ENCODE assay signal across 1 cellular context in the genomic region with DNA sequence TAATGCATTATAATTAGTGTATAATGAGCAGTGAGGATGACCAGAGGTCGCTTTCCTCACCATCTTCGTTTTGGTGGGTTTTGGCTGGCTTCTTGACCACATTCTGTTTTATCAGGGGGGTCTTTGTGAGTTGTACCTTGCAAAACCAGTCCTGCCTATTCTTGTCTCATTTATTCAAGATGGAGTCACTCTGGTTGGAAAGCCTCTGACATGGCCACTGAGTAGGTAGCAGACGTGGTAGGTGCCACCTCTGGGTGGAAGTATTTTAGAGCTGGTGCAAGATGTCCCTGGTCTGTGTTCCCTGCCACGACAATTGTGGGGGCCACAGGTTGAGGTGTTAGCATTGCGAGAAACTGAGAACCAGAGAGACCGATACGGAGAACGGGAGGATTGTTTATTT.
TF ChIP-seq lines count a peak whose summit lies in the region.

No MANE protein-coding gene starts in this region.

TF ChIP-seq in WTC11, 78 proteins besides CTCF, POLR2A, EP300 and RAD21 (continued from another document):
- TF ChIP-seq, protein P1, sequence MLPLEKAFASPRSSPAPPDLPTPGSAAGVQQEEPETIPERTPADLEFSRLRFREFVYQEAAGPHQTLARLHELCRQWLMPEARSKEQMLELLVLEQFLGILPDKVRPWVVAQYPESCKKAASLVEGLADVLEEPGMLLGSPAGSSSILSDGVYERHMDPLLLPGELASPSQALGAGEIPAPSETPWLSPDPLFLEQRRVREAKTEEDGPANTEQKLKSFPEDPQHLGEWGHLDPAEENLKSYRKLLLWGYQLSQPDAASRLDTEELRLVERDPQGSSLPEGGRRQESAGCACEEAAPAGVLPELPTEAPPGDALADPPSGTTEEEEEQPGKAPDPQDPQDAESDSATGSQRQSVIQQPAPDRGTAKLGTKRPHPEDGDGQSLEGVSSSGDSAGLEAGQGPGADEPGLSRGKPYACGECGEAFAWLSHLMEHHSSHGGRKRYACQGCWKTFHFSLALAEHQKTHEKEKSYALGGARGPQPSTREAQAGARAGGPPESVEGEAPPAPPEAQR (CRISPR knock-in tag; IDR thresholded peaks at IDR 0.05): peak; percentile 63; the same call in 1 of the 2 replicates
- TF ChIP-seq NR1H2 (CRISPR knock-in tag; IDR thresholded peaks at IDR 0.05) (no peak), NR2C2 (CRISPR knock-in tag; IDR thresholded peaks at IDR 0.05) (no peak)
- TF ChIP-seq, protein P2, sequence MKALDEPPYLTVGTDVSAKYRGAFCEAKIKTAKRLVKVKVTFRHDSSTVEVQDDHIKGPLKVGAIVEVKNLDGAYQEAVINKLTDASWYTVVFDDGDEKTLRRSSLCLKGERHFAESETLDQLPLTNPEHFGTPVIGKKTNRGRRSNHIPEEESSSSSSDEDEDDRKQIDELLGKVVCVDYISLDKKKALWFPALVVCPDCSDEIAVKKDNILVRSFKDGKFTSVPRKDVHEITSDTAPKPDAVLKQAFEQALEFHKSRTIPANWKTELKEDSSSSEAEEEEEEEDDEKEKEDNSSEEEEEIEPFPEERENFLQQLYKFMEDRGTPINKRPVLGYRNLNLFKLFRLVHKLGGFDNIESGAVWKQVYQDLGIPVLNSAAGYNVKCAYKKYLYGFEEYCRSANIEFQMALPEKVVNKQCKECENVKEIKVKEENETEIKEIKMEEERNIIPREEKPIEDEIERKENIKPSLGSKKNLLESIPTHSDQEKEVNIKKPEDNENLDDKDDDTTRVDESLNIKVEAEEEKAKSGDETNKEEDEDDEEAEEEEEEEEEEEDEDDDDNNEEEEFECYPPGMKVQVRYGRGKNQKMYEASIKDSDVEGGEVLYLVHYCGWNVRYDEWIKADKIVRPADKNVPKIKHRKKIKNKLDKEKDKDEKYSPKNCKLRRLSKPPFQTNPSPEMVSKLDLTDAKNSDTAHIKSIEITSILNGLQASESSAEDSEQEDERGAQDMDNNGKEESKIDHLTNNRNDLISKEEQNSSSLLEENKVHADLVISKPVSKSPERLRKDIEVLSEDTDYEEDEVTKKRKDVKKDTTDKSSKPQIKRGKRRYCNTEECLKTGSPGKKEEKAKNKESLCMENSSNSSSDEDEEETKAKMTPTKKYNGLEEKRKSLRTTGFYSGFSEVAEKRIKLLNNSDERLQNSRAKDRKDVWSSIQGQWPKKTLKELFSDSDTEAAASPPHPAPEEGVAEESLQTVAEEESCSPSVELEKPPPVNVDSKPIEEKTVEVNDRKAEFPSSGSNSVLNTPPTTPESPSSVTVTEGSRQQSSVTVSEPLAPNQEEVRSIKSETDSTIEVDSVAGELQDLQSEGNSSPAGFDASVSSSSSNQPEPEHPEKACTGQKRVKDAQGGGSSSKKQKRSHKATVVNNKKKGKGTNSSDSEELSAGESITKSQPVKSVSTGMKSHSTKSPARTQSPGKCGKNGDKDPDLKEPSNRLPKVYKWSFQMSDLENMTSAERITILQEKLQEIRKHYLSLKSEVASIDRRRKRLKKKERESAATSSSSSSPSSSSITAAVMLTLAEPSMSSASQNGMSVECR (CRISPR knock-in tag; IDR thresholded peaks at IDR 0.05; ENCODE audit: borderline replicate concordance): no peak
